Comparison of ENCODE assay signal across 1 cellular context in the genomic region with DNA sequence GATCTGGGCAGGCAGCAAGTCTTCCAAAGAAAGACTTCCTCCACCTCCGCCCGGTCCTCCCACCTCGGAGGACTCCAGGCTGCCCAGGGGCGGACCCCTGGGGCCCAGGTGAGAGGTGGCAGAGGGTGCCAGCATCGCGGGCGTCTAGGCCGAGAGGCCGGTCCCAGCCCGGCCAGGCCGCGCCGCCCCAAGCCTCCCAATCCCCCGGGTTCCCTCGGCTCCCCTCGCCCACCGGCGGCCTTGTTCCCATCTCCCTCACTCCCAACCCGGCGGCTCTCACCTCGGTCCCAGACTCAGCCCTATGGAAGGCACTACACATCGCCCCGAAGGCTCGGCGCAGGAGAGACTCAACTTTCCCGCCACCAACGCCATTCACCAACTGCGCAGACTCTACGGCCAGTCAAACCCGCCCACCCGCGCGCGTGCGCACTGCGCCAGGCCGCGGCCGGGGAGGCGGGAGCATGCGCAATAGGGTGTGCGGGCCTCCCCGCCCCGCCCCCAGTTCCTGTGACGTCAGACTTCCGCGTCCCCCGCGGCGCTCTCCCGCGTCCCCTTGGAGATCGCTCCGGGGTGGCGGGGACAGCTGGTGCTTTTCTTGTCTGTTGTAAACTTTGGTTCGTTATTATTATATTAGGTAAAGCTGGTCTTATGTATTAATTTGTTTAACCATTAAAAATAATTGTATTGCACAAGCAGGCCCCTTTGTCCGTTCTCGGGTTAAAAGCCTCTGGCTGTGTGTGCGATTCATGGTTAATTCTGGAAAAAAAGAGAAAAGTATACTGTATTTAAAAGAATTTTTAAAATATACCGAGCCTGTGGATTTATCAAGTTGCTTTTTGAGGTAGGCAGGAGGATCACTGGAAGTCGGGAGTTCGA.
A peak's percentile ranks its signal among the peaks of the same experiment; 100 is the strongest.
TF ChIP-seq lines count a peak whose summit lies in the region.

TSS of gene XRCC2 (minus strand) at position 381 of the 876 bp plus-strand sequence. CDS start at position 319, 62 bp downstream.

TF ChIP-seq in K562, 482 proteins besides CTCF, POLR2A, EP300 and RAD21 (continued from another document and continues in another):
- TF ChIP-seq RERE (CRISPR knock-in tag; IDR thresholded peaks at IDR 0.05; ENCODE audit: borderline replicate concordance) = no peak
- TF ChIP-seq CREB1 (IDR thresholded peaks at IDR 0.05) = peak; percentile 97
- peak; percentile 98 for TF ChIP-seq CREB1 (CRISPR knock-in tag; IDR thresholded peaks at IDR 0.05)
- peak; percentile 77; the same call in 1 of the 2 replicates for TF ChIP-seq RNF2 (IDR thresholded peaks at IDR 0.05)
- no peak for TF ChIP-seq SNAPC5 (CRISPR knock-in tag; IDR thresholded peaks at IDR 0.05)
- no peak for TF ChIP-seq ZNF354B (CRISPR knock-in tag; IDR thresholded peaks at IDR 0.05)
- TF ChIP-seq MITF (IDR thresholded peaks at IDR 0.05) = no peak
- TF ChIP-seq CXXC5 (CRISPR knock-in tag; IDR thresholded peaks at IDR 0.05) = peak; percentile 87
- peak in 1 of 2 experiments; percentile 83; a peak in 2 of 4 replicates for TF ChIP-seq CSDE1 (IDR thresholded peaks at IDR 0.05)
- no peak for TF ChIP-seq ZBTB43 (CRISPR knock-in tag; IDR thresholded peaks at IDR 0.05)
- no peak for TF ChIP-seq ZNF766 (CRISPR knock-in tag; conservative IDR thresholded peaks at IDR 0.05)
- TF ChIP-seq NR2C1 (IDR thresholded peaks at IDR 0.05) = no peak
- no peak for TF ChIP-seq NR2C1 (tag; IDR thresholded peaks at IDR 0.05)
- 0 out of 2 replicates have a peak, but pooled peaks have one; percentile 57 for TF ChIP-seq REST (CRISPR knock-in tag; IDR thresholded peaks at IDR 0.05; ENCODE audit: low read depth)
- TF ChIP-seq EZH2 (IDR thresholded peaks at IDR 0.05; ENCODE audit: borderline replicate concordance, low read depth, low read length) = no peak
- TF ChIP-seq FOXO4 (CRISPR knock-in tag; IDR thresholded peaks at IDR 0.05) = no peak
- TF ChIP-seq ZNF561 (CRISPR knock-in tag; conservative IDR thresholded peaks at IDR 0.05) = no peak
- no peak for TF ChIP-seq ZNF586 (CRISPR knock-in tag; conservative IDR thresholded peaks at IDR 0.05)
- no peak for TF ChIP-seq UBTF (IDR thresholded peaks at IDR 0.05; ENCODE audit: borderline replicate concordance in 1 of 2, low read depth in 2 of 2, low read length in 2 of 2)
- peak; percentile 68 for TF ChIP-seq CEBPB (tag; IDR thresholded peaks at IDR 0.05)
- TF ChIP-seq PHTF2 (CRISPR knock-in tag; IDR thresholded peaks at IDR 0.05) = no peak
- TF ChIP-seq, protein P1, sequence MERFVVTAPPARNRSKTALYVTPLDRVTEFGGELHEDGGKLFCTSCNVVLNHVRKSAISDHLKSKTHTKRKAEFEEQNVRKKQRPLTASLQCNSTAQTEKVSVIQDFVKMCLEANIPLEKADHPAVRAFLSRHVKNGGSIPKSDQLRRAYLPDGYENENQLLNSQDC (CRISPR knock-in tag; IDR thresholded peaks at IDR 0.05) = peak; percentile 19; the same call in 1 of the 2 replicates
- no peak for TF ChIP-seq TGIF2 (CRISPR knock-in tag; IDR thresholded peaks at IDR 0.05)
- TF ChIP-seq PREB (CRISPR knock-in tag; IDR thresholded peaks at IDR 0.05) = no peak
- no peak for TF ChIP-seq NUFIP1 (IDR thresholded peaks at IDR 0.05; ENCODE audit: partially characterized antibody)
- no peak for TF ChIP-seq ZNF347 (CRISPR knock-in tag; IDR thresholded peaks at IDR 0.05; ENCODE audit: low read depth)
- TF ChIP-seq, protein P2, sequence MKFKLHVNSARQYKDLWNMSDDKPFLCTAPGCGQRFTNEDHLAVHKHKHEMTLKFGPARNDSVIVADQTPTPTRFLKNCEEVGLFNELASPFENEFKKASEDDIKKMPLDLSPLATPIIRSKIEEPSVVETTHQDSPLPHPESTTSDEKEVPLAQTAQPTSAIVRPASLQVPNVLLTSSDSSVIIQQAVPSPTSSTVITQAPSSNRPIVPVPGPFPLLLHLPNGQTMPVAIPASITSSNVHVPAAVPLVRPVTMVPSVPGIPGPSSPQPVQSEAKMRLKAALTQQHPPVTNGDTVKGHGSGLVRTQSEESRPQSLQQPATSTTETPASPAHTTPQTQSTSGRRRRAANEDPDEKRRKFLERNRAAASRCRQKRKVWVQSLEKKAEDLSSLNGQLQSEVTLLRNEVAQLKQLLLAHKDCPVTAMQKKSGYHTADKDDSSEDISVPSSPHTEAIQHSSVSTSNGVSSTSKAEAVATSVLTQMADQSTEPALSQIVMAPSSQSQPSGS (CRISPR knock-in tag; IDR thresholded peaks at IDR 0.05) = no peak
- TF ChIP-seq, protein P3, sequence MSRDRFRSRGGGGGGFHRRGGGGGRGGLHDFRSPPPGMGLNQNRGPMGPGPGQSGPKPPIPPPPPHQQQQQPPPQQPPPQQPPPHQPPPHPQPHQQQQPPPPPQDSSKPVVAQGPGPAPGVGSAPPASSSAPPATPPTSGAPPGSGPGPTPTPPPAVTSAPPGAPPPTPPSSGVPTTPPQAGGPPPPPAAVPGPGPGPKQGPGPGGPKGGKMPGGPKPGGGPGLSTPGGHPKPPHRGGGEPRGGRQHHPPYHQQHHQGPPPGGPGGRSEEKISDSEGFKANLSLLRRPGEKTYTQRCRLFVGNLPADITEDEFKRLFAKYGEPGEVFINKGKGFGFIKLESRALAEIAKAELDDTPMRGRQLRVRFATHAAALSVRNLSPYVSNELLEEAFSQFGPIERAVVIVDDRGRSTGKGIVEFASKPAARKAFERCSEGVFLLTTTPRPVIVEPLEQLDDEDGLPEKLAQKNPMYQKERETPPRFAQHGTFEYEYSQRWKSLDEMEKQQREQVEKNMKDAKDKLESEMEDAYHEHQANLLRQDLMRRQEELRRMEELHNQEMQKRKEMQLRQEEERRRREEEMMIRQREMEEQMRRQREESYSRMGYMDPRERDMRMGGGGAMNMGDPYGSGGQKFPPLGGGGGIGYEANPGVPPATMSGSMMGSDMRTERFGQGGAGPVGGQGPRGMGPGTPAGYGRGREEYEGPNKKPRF (IDR thresholded peaks at IDR 0.05; ENCODE audit: low read depth, low read length) = no peak
- no peak for TF ChIP-seq ZFP1 (CRISPR knock-in tag; IDR thresholded peaks at IDR 0.05)
- TF ChIP-seq MCM7 (IDR thresholded peaks at IDR 0.05) = no peak; a peak in 1 of 4 replicates
- peak; percentile 99 for TF ChIP-seq SAP30 (IDR thresholded peaks at IDR 0.05; ENCODE audit: borderline replicate concordance, insufficient read depth, low read depth, low read length, poor library complexity, severe bottlenecking)
